Comparison of ENCODE assay signal across 31 cellular contexts in genomic region chr1:79775402-79775801, GRCh38.
A peak's percentile ranks its signal among the peaks of the same experiment; 100 is the strongest.
DNase-seq lines count a peak whose midpoint lies in the region; ATAC-seq, FAIRE-seq and TF ChIP-seq lines count a peak whose summit lies in the region.
"Had no signal": no experiment of that assay in that cellular context is flagged by ENCODE, and none has a peak within 500 bp of the region (broad histone marks: within the 10 kb centered on the region; RNA-seq: fewer than 3 reads in every experiment).

No MANE protein-coding gene starts in this region.

- H3K4me2 ChIP-seq in HepG2 (ENCODE audit: low read depth, low read length): no peak overlapping the region
- H3K4me2 ChIP-seq: A549; BLaER1; BLaER1 treated with 17β-estradiol and CSF1 and Interleukin-3, amounts not matched to agents 10 nM and 100 nM had no signal

- POLR2A ChIA-PET in HepG2 (lab: Yijun Ruan, JAX): no interaction called here

- no peaks in the 10 kb centered on the region for H3K79me2 ChIP-seq in HepG2 (ENCODE audit: insufficient read depth, low read length)

- WGBS in HepG2 (ENCODE audit: low lambda C conversion rate): 0% methylated on average over 2 of the region's 2 CpGs
- 54% methylated on average over 2 of the region's 2 CpGs for WGBS in right lobe of liver (ENCODE audit: insufficient coverage, low coverage, low lambda C conversion rate, missing lambda C conversion rate)

- peaks cover 52% of the 10 kb centered on the region for H3K9me3 ChIP-seq in HepG2 (ENCODE audit: low read length)
- H3K9me3 ChIP-seq in right lobe of liver: no peaks in the 10 kb centered on the region
- no peaks in the 10 kb centered on the region for H3K9me3 ChIP-seq in kidney (ENCODE audit: control insufficient read depth in 1 of 2, low read length in 2 of 2)
- H3K9me3 ChIP-seq: A549; BE2C; BLaER1; BLaER1 treated with 17β-estradiol and CSF1 and Interleukin-3, amounts not matched to agents 10 nM and 100 nM; Caco-2 had no signal

- H3K4me1 ChIP-seq in HepG2 (ENCODE audit: insufficient read depth, low read length): no peaks in the 10 kb centered on the region
- no peaks in the 10 kb centered on the region for H3K4me1 ChIP-seq in right lobe of liver
- no peaks in the 10 kb centered on the region for H3K4me1 ChIP-seq in kidney (ENCODE audit: control insufficient read depth in 1 of 2, insufficient read depth in 1 of 2, low read depth in 1 of 2, low read length in 2 of 2)
- H3K4me1 ChIP-seq: A549, BE2C, BLaER1, Caco-2 had no signal

- H3K9ac ChIP-seq in HepG2 (ENCODE audit: insufficient read depth, low read depth, low read length) (no peak overlapping the region), kidney (ENCODE audit: low read length in 2 of 2) (no peak overlapping the region)
- H3K9ac ChIP-seq: BLaER1; BLaER1 treated with 17β-estradiol and CSF1 and Interleukin-3, amounts not matched to agents 10 nM and 100 nM had no signal

- no peak overlapping the region for H2AFZ ChIP-seq in HepG2 (ENCODE audit: low read length)

- no peak for TF ChIP-seq POLR2A in HepG2 (IDR thresholded peaks at IDR 0.05; ENCODE audit: insufficient read depth in 1 of 2, low read depth in 2 of 2, low read length in 2 of 2)
- no peak for TF ChIP-seq POLR2A in right lobe of liver (IDR thresholded peaks at IDR 0.05)

- no peaks in the 10 kb centered on the region for H4K20me1 ChIP-seq in HepG2 (ENCODE audit: insufficient read depth, low read length)
- H4K20me1 ChIP-seq: BLaER1; BLaER1 treated with 17β-estradiol and CSF1 and Interleukin-3, amounts not matched to agents 10 nM and 100 nM had no signal

- DNase-seq in HepG2 (ENCODE audit: low spot score): no peak
- DNase-seq in right lobe of liver: no peak
- DNase-seq in kidney: no peak
- no peak for DNase-seq in foreskin fibroblast
- DNase-seq: 8988T; ACHN; AML-193; BE2C; C1 segment of cervical spinal cord; Caco-2; Calu3; CD4-positive, alpha-beta memory T cell; CD4-positive, alpha-beta T cell; CD4-positive, CD25-positive, alpha-beta regulatory T cell; CD8-positive, alpha-beta memory T cell; CD8-positive, alpha-beta T cell; COR-L47; DMS 273 treated with DMSO at 0.1 percent for 48 hours; DMS153; DMS53; DMS79; DMS79 treated with DMSO at 0.1 percent for 48 hours; DND-41; EL had no signal

- CTCF ChIA-PET in HepG2 (lab: Yijun Ruan, JAX; ENCODE audit: low intra/inter-chr PET ratio, low total read pairs): no interaction called here

- in situ Hi-C loops in HepG2 (cut with HindIII; ENCODE audit: extremely low pct_ligation_motif_present, low pct_unique_long_range_greater_than_20kb): no loop called here

- H3K27ac ChIP-seq in HepG2 (ENCODE audit: extremely low read length, insufficient read depth, low read length): no peak overlapping the region
- H3K27ac ChIP-seq in right lobe of liver: no peak overlapping the region
- no peak overlapping the region for H3K27ac ChIP-seq in kidney (ENCODE audit: low read depth in 2 of 2, low read length in 2 of 2)
- H3K27ac ChIP-seq: 22Rv1; A549; BLaER1; BLaER1 treated with 17β-estradiol and CSF1 and Interleukin-3, amounts not matched to agents 10 nM and 100 nM; C4-2B had no signal

- no TSS peak for BruUV-seq in HepG2 (replicated peaks; lab: Mats Ljungman, UMichigan)

- FAIRE-seq in HepG2 (lab: Jason Lieb, UNC) (no peak), kidney (lab: Jason Lieb, UNC) (peak; percentile 29)
- FAIRE-seq: A204.1, A549, D721Med had no signal

- TF ChIP-seq CTCF in HepG2 (CRISPR knock-in tag; IDR thresholded peaks at IDR 0.05): no peak
- no peak for TF ChIP-seq CTCF in right lobe of liver (IDR thresholded peaks at IDR 0.05)
- no peak for TF ChIP-seq CTCF in kidney (IDR thresholded peaks at IDR 0.05; ENCODE audit: borderline replicate concordance, extremely low read depth, insufficient read depth)
- no peak for TF ChIP-seq CTCF in foreskin fibroblast (IDR thresholded peaks at IDR 0.05; ENCODE audit: low read depth, low read length)

- no peak for TF ChIP-seq EP300 in HepG2 (IDR thresholded peaks at IDR 0.05; ENCODE audit: low read depth in 2 of 2, low read length in 2 of 2)
- no peak for TF ChIP-seq EP300 in HepG2 (CRISPR knock-in tag; IDR thresholded peaks at IDR 0.05; ENCODE audit: borderline replicate concordance)

- H3K27me3 ChIP-seq in HepG2 (ENCODE audit: control insufficient read depth in 1 of 2, insufficient read depth in 2 of 2, low read length in 2 of 2) (no peaks in the 10 kb centered on the region), right lobe of liver (no peaks in the 10 kb centered on the region)
- H3K27me3 ChIP-seq: BE2C; BLaER1; BLaER1 treated with 17β-estradiol and CSF1 and Interleukin-3, amounts not matched to agents 10 nM and 100 nM had no signal

- ATAC-seq in HepG2 (no peak), right lobe of liver (no peak)
- ATAC-seq: A549; CD8-positive, alpha-beta T cell had no signal

- no peak for TF ChIP-seq RAD21 in HepG2 (CRISPR knock-in tag; IDR thresholded peaks at IDR 0.05)

- H3K4me3 ChIP-seq in HepG2 (replicated peaks in 1 of 3; ENCODE audit: insufficient read depth in 1 of 3, low read depth in 2 of 3, low read length in 3 of 3): no peak overlapping the region
- H3K4me3 ChIP-seq in right lobe of liver: no peak overlapping the region
- no peak overlapping the region for H3K4me3 ChIP-seq in kidney (ENCODE audit: low read length in 2 of 2)
- no peak overlapping the region for H3K4me3 ChIP-seq in foreskin fibroblast (ENCODE audit: low read depth in 1 of 2, low read length in 2 of 2)
- H3K4me3 ChIP-seq: A549; BLaER1; BLaER1 treated with 17β-estradiol and CSF1 and Interleukin-3, amounts not matched to agents 10 nM and 100 nM had no signal

- intact Hi-C loops in HepG2 (cut with micrococcal nuclease; ENCODE audit: unreplicated experiment): no loop called here
- intact Hi-C loops in right lobe of liver (cut with DNase I): no loop called here
- intact Hi-C loops in kidney (cut with DNase I): no loop called here

- H3K36me3 ChIP-seq in HepG2 (replicated peaks in 1 of 2; ENCODE audit: control insufficient read depth in 1 of 2, insufficient read depth in 2 of 2, low read length in 2 of 2) (no peaks in the 10 kb centered on the region), right lobe of liver (no peaks in the 10 kb centered on the region), kidney (ENCODE audit: control insufficient read depth in 1 of 2, insufficient read depth in 2 of 2, low read length in 2 of 2) (no peaks in the 10 kb centered on the region)
- H3K36me3 ChIP-seq: BE2C; BLaER1; BLaER1 treated with 17β-estradiol and CSF1 and Interleukin-3, amounts not matched to agents 10 nM and 100 nM had no signal

TF ChIP-seq in HepG2, 621 proteins besides CTCF, POLR2A, EP300 and RAD21:
- TF ChIP-seq ATF7 (IDR thresholded peaks at IDR 0.05) (peak; percentile 91), ATF7 (CRISPR knock-in tag; IDR thresholded peaks at IDR 0.05) (no peak), HNRNPUL1 (IDR thresholded peaks at IDR 0.05; ENCODE audit: low read depth, low read length) (no peak), ZNF407 (CRISPR knock-in tag; IDR thresholded peaks at IDR 0.05; ENCODE audit: not compliant biosample characterization) (no peak), CREB1 (IDR thresholded peaks at IDR 0.05) (peak; percentile 66), CREB1 (CRISPR knock-in tag; IDR thresholded peaks at IDR 0.05) (no peak), ZNF816 (CRISPR knock-in tag; IDR thresholded peaks at IDR 0.05; ENCODE audit: borderline replicate concordance) (no peak)
